ENCODE assay signal across 1 cellular context in genomic region chr1:9850442-9851162, GRCh38.
TF ChIP-seq lines count a peak whose summit lies in the region.

No MANE protein-coding gene starts in this region.

TF ChIP-seq in GM12878, 131 proteins besides CTCF, POLR2A, EP300 and RAD21:
- no peak for TF ChIP-seq ZZZ3 (IDR thresholded peaks at IDR 0.05; ENCODE audit: control insufficient read depth, insufficient read length, low read depth)
- TF ChIP-seq BHLHE40 (IDR thresholded peaks at IDR 0.05; ENCODE audit: borderline replicate concordance in 1 of 2, low read depth in 2 of 2, low read length in 1 of 2) = no peak
- no peak for TF ChIP-seq KDM1A (IDR thresholded peaks at IDR 0.05; ENCODE audit: borderline replicate concordance)
- TF ChIP-seq, protein P1, sequence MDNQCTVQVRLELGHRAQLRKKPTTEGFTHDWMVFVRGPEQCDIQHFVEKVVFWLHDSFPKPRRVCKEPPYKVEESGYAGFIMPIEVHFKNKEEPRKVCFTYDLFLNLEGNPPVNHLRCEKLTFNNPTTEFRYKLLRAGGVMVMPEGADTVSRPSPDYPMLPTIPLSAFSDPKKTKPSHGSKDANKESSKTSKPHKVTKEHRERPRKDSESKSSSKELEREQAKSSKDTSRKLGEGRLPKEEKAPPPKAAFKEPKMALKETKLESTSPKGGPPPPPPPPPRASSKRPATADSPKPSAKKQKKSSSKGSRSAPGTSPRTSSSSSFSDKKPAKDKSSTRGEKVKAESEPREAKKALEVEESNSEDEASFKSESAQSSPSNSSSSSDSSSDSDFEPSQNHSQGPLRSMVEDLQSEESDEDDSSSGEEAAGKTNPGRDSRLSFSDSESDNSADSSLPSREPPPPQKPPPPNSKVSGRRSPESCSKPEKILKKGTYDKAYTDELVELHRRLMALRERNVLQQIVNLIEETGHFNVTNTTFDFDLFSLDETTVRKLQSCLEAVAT (IDR thresholded peaks at IDR 0.05) = no peak
- no peak for TF ChIP-seq PAX5 (IDR thresholded peaks at IDR 0.05; ENCODE audit: borderline replicate concordance, low read depth, low read length)
- no peak for TF ChIP-seq NFXL1 (IDR thresholded peaks at IDR 0.05; ENCODE audit: borderline replicate concordance)
- no peak for TF ChIP-seq RBBP5 (conservative IDR thresholded peaks at IDR 0.05)
- TF ChIP-seq MAX (IDR thresholded peaks at IDR 0.05; ENCODE audit: low read depth, low read length) = no peak
- TF ChIP-seq CEBPB (IDR thresholded peaks at IDR 0.05; ENCODE audit: borderline replicate concordance in 1 of 2, low read depth in 2 of 2, low read length in 2 of 2) = no peak
- TF ChIP-seq PRDM15 (CRISPR knock-in tag; IDR thresholded peaks at IDR 0.05) = no peak
- no peak for TF ChIP-seq CHD2 (IDR thresholded peaks at IDR 0.05; ENCODE audit: borderline replicate concordance, low read depth, low read length)
- TF ChIP-seq YY1 (IDR thresholded peaks at IDR 0.05; ENCODE audit: low read depth, low read length) = no peak
- no peak for TF ChIP-seq SMARCA5 (IDR thresholded peaks at IDR 0.05)
